22 cellular contexts compared by ENCODE assay signal in the genomic region with DNA sequence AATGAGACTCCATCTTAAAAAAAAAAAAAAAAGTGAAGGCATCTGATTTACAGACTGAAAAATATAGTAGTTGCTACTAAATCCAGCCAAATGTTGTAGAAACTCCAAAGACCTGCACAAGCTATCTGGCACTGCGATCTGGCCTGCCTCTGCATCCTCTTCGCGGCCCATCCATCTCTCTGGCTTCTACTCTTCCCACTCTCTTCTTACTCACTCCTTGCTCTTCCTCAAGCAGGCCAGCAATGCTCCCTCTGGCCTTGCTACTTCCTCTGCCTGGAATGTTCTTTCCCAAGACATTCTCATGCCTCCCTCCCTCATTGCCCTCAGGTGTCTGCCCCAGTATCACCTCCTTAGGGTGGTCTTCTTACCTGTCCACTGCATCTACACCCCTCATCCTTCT. TPM values are rescaled to one million over a fixed set of nuclear protein-coding genes. Genes with fewer than 3 reads are reported as not detected.
DNase-seq lines count a peak whose midpoint lies in the region; ATAC-seq, FAIRE-seq and TF ChIP-seq lines count a peak whose summit lies in the region.
"Had no signal": no experiment of that assay in that cellular context is flagged by ENCODE, and none has a peak within 500 bp of the region (broad histone marks: within the 10 kb centered on the region; RNA-seq: fewer than 3 reads in every experiment).

No MANE protein-coding gene starts in this region.

- H3K27me3 Mint-ChIP-seq in astrocyte (ENCODE audit: low read depth, unreplicated experiment): peaks cover 8% of the 10 kb centered on the region

- H3K27ac Mint-ChIP-seq in astrocyte (ENCODE audit: unreplicated experiment): peak overlapping the region; percentile 50
- H3K27ac Mint-ChIP-seq: CD4-positive, alpha-beta T cell; CD8-positive, alpha-beta T cell had no signal

- H3K36me3 ChIP-seq in HEK293 (ENCODE audit: control insufficient read depth in 2 of 2, insufficient read depth in 1 of 2, low read length in 2 of 2) (no peaks in the 10 kb centered on the region), astrocyte (ENCODE audit: insufficient read depth, low read length) (no peaks in the 10 kb centered on the region), esophagus muscularis mucosa (no peaks in the 10 kb centered on the region), osteoblast (ENCODE audit: insufficient read depth, low read length) (no peaks in the 10 kb centered on the region)
- H3K36me3 ChIP-seq: BE2C, BLaER1 had no signal

- DNase-seq in astrocyte (ENCODE audit: low read depth) (no peak), esophagus muscularis mucosa (ENCODE audit: extremely low spot score) (peak; percentile 50), osteoblast (ENCODE audit: insufficient read length, low spot score, missing footprints) (no peak), RCC 7860 (ENCODE audit: low spot score) (no peak), NCI-H345 treated with DMSO at 0.1 percent for 48 hours (lab: John Stamatoyannopoulos, UW; ENCODE audit: unreplicated experiment) (no peak)
- DNase-seq: 8988T; ACHN; BE2C; C1 segment of cervical spinal cord; Caco-2; Calu3; CD4-positive, alpha-beta T cell; CD8-positive, alpha-beta T cell; DMS79 treated with DMSO at 0.1 percent for 48 hours; GF-D8 had no signal

- H2AFZ ChIP-seq in astrocyte (ENCODE audit: low read depth, low read length) (no peak overlapping the region), osteoblast (ENCODE audit: low read length) (peak overlapping the region; percentile 2)

- H3K36me3 Mint-ChIP-seq in astrocyte (ENCODE audit: low read depth, unreplicated experiment): no peaks in the 10 kb centered on the region
- H3K36me3 Mint-ChIP-seq: CD8-positive, alpha-beta T cell had no signal

- POLR2A ChIA-PET in HEK293 (lab: Yijun Ruan, JAX): no interaction called here

- TF ChIP-seq POLR2A in esophagus muscularis mucosa (IDR thresholded peaks at IDR 0.05; ENCODE audit: low read depth): no peak

- H3K4me1 ChIP-seq in HEK293 (ENCODE audit: control insufficient read depth, insufficient read depth, low read length) (no peaks in the 10 kb centered on the region), astrocyte (ENCODE audit: insufficient read depth, low read length) (no peaks in the 10 kb centered on the region), esophagus muscularis mucosa (peaks cover 0 to 5% (median 3%) of the 10 kb centered on the region in 4 donors), osteoblast (ENCODE audit: insufficient read depth, low read length) (no peaks in the 10 kb centered on the region)
- H3K4me1 ChIP-seq: BE2C, BLaER1, Caco-2 had no signal

- H4K20me1 ChIP-seq in astrocyte (ENCODE audit: insufficient read depth, low read length): no peaks in the 10 kb centered on the region
- H4K20me1 ChIP-seq in osteoblast (ENCODE audit: insufficient read depth, low read length): no peaks in the 10 kb centered on the region
- H4K20me1 ChIP-seq: BLaER1 had no signal

- H3K4me1 Mint-ChIP-seq in astrocyte (ENCODE audit: low read depth, unreplicated experiment): no peaks in the 10 kb centered on the region

- H3K4me2 ChIP-seq in astrocyte (ENCODE audit: low read length) (no peak overlapping the region), osteoblast (ENCODE audit: insufficient read depth, low read length) (no peak overlapping the region)
- H3K4me2 ChIP-seq: BLaER1 had no signal

- CTCF ChIA-PET in HEK293 (lab: Yijun Ruan, JAX): no interaction called here

- H3K27me3 ChIP-seq in astrocyte (ENCODE audit: insufficient read depth, low read length): no peaks in the 10 kb centered on the region
- H3K27me3 ChIP-seq in esophagus muscularis mucosa: no peaks in the 10 kb centered on the region
- H3K27me3 ChIP-seq in osteoblast (ENCODE audit: insufficient read depth, low read length): no peaks in the 10 kb centered on the region
- H3K27me3 ChIP-seq: BE2C, BLaER1 had no signal

- H3K9me3 ChIP-seq in HEK293 (ENCODE audit: control insufficient read depth, insufficient read depth, low read depth, low read length) (no peaks in the 10 kb centered on the region), astrocyte (ENCODE audit: insufficient read depth, low read depth, low read length) (no peaks in the 10 kb centered on the region), esophagus muscularis mucosa (no peaks in the 10 kb centered on the region), osteoblast (ENCODE audit: low read depth, low read length) (no peaks in the 10 kb centered on the region)
- H3K9me3 ChIP-seq: BE2C, BLaER1, Caco-2 had no signal

- 98% methylated on average over 3 of the region's 3 CpGs for WGBS in esophagus muscularis mucosa

- H3K79me2 ChIP-seq in astrocyte (ENCODE audit: insufficient read depth, low read length) (no peaks in the 10 kb centered on the region), osteoblast (ENCODE audit: insufficient read depth, low read length) (no peaks in the 10 kb centered on the region)

- H3K4me3 ChIP-seq in HEK293 (ENCODE audit: low read depth, low read length) (no peak overlapping the region), astrocyte (ENCODE audit: insufficient read depth, low read depth, low read length) (no peak overlapping the region), esophagus muscularis mucosa (no peak overlapping the region), osteoblast (ENCODE audit: insufficient read depth, low read length) (no peak overlapping the region)
- H3K4me3 ChIP-seq: BLaER1 had no signal

- intact Hi-C loops in esophagus muscularis mucosa (cut with DNase I): loop anchor here (10.0 kb wide), 1 partner anchor 718 kb away; no protein-coding TSS in a partner anchor

- TF ChIP-seq CTCF in HEK293 (tag by site-specific recombination; IDR thresholded peaks at IDR 0.05): no peak
- no peak for TF ChIP-seq CTCF in astrocyte (IDR thresholded peaks at IDR 0.05; ENCODE audit: insufficient read depth, low read depth, low read length)
- no peak for TF ChIP-seq CTCF in esophagus muscularis mucosa (IDR thresholded peaks at IDR 0.05)
- no peak for TF ChIP-seq CTCF in osteoblast (IDR thresholded peaks at IDR 0.05; ENCODE audit: extremely low read depth, low read depth, low read length)

- TF ChIP-seq EP300 in esophagus muscularis mucosa (IDR thresholded peaks at IDR 0.05): no peak

- no peak for FAIRE-seq in astrocyte (lab: Jason Lieb, UNC)
- no peak for FAIRE-seq in RCC 7860 (lab: Jason Lieb, UNC)
- FAIRE-seq: D721Med, GM12891, GM19239 had no signal

- no peak overlapping the region for H3K9ac ChIP-seq in astrocyte (ENCODE audit: low read length)
- H3K9ac ChIP-seq: BLaER1 had no signal

- H3K9me3 Mint-ChIP-seq in astrocyte (ENCODE audit: unreplicated experiment): no peaks in the 10 kb centered on the region
- H3K9me3 Mint-ChIP-seq: CD4-positive, alpha-beta T cell; CD8-positive, alpha-beta T cell had no signal

- ATAC-seq in esophagus mucosa: no peak
- no peak for ATAC-seq in HG02870 (IDR thresholded peaks at IDR 0.05; ENCODE audit: unreplicated experiment)
- ATAC-seq: CD8-positive, alpha-beta T cell had no signal

- no peak overlapping the region for H3K4me3 Mint-ChIP-seq in astrocyte (ENCODE audit: unreplicated experiment)
- H3K4me3 Mint-ChIP-seq: CD4-positive, alpha-beta T cell; CD8-positive, alpha-beta T cell had no signal

- H3K27ac ChIP-seq in HEK293 (ENCODE audit: extremely low read depth, low read depth, low read length) (no peak overlapping the region), astrocyte (ENCODE audit: low read depth, low read length) (no peak overlapping the region), esophagus muscularis mucosa (replicated peaks in 1 of 4) (no peak overlapping the region), osteoblast (ENCODE audit: low read depth, low read length) (no peak overlapping the region)
- H3K27ac ChIP-seq: BLaER1 had no signal

TF ChIP-seq in HEK293, 187 proteins besides CTCF, POLR2A, EP300 and RAD21:
- TF ChIP-seq ZNF701 (tag by site-specific recombination; IDR thresholded peaks at IDR 0.05): no peak
- TF ChIP-seq WT1 (tag by site-specific recombination; IDR thresholded peaks at IDR 0.05): no peak
- peak; percentile 92 for TF ChIP-seq ZBTB17 (tag by site-specific recombination; IDR thresholded peaks at IDR 0.05)
- TF ChIP-seq, protein P1, sequence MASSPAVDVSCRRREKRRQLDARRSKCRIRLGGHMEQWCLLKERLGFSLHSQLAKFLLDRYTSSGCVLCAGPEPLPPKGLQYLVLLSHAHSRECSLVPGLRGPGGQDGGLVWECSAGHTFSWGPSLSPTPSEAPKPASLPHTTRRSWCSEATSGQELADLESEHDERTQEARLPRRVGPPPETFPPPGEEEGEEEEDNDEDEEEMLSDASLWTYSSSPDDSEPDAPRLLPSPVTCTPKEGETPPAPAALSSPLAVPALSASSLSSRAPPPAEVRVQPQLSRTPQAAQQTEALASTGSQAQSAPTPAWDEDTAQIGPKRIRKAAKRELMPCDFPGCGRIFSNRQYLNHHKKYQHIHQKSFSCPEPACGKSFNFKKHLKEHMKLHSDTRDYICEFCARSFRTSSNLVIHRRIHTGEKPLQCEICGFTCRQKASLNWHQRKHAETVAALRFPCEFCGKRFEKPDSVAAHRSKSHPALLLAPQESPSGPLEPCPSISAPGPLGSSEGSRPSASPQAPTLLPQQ (tag by site-specific recombination; IDR thresholded peaks at IDR 0.05): no peak

RNA-seq across cellular contexts. Expression of a gene that starts 9.7 kb away (rescaled TPM):
- 15.0 and 18.3 TPM in 2 replicates for total RNA-seq in astrocyte
- total RNA-seq in esophagus muscularis mucosa: 10 to 100 TPM; 29.1 to 42.9 (median 34.9) TPM
- total RNA-seq in osteoblast: 16.2 and 18.1 TPM in 2 replicates
- 5.0 TPM for total RNA-seq in esophagus mucosa
